In the genomic region with DNA sequence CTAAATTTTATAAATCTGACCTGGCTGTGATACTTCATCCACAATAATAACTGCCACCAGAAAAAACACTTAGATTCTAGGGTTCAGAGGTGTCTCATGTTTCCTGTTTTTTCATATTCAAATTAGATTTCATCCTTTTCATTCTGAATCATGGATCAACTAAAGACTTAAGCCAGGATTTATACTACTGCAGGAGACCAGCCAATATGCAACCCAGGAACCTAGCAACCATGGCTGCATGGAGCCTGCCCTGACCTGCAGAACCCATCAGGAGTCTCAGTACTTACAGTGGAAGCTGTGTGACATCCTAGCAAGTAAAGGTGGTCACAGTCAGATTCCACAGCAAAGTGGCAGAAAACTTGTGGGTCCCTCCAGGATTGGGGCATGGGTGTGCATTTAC, we compare ENCODE assay signal across 12 cellular contexts. TPM values are rescaled to one million over a fixed set of nuclear protein-coding genes. Genes with fewer than 3 reads are reported as not detected.
"Had no signal": no experiment of that assay in that cellular context is flagged by ENCODE, and none has a peak within 500 bp of the region (broad histone marks: within the 10 kb centered on the region; RNA-seq: fewer than 3 reads in every experiment).

No MANE protein-coding gene starts in this region.

- H3K4me1 ChIP-seq: psoas muscle, spleen, transverse colon had no signal

- H3K27me3 ChIP-seq: esophagus squamous epithelium, spleen, transverse colon had no signal

- H3K4me3 ChIP-seq: esophagus squamous epithelium, psoas muscle, spleen, transverse colon had no signal

- H3K36me3 ChIP-seq: esophagus squamous epithelium, spleen, transverse colon had no signal

- DNase-seq: activated naive CD4-positive, alpha-beta T cell treated with anti-CD3 and anti-CD28 coated beads, Interleukin-2, amount 50 U/mL, for 16 hours; activated T-cell treated with anti-CD3 and anti-CD28 coated beads, Interleukin-2, amount 50 U/mL, for 1 hour; esophagus squamous epithelium; foreskin fibroblast; occipital lobe; psoas muscle; spleen; stimulated activated CD4-positive, alpha-beta T cell treated with anti-CD3 and anti-CD28 coated beads, Interleukin-1b, Interleukin-23, amount 100 ng/mL, for 48 hours; stimulated activated naive B cell treated with anti-CD40 and anti-IgM and Interleukin-4, amounts not matched to agents 10 μg/mL and 1 μg/mL and 100 μg/mL, for 72 hours; substantia nigra; T-helper 2 cell; transverse colon had no signal

- H3K27ac ChIP-seq: esophagus squamous epithelium, psoas muscle, spleen, transverse colon had no signal

RNA-seq across cellular contexts. Expression of gene RNF133, which starts 44.3 kb away (rescaled TPM):
- polyA plus RNA-seq: psoas muscle, spleen had no signal
